In genomic region chr14:90518075-90518940, GRCh38 we compare ENCODE assay signal across 14 cellular contexts.
DNase-seq lines count a peak whose midpoint lies in the region; ATAC-seq and TF ChIP-seq lines count a peak whose summit lies in the region.
"Had no signal": no experiment of that assay in that cellular context is flagged by ENCODE, and none has a peak within 500 bp of the region (broad histone marks: within the 10 kb centered on the region; RNA-seq: fewer than 3 reads in every experiment).

No MANE protein-coding gene starts in this region.

- H3F3A ChIP-seq in SK-N-SH (replicated peaks; ENCODE audit: insufficient read depth), result no peaks in the 10 kb centered on the region
- H3F3A ChIP-seq in PC-3 (ENCODE audit: low read length, unreplicated experiment), result no peaks in the 10 kb centered on the region

- intact Hi-C loops in PC-3 (cut with micrococcal nuclease), result no loop called here

- no peak overlapping the region for H3K4ac ChIP-seq in neuronal stem cell (ENCODE audit: low read length)

- DNase-seq in NCI-H510A treated with DMSO at 0.1 percent for 48 hours (lab: John Stamatoyannopoulos, UW), result peak; percentile 52
- DNase-seq in neuronal stem cell (ENCODE audit: low spot score), result no peak
- no peak for DNase-seq in SIG-M5 treated with dmso at 0.1 percent for 504 hours (lab: John Stamatoyannopoulos, UW; ENCODE audit: unreplicated experiment)
- no peak for DNase-seq in SK-N-SH
- DNase-seq in PC-3, result no peak
- DNase-seq in DMS79 (lab: John Stamatoyannopoulos, UW), result no peak
- DNase-seq: naive B cell, NCI-H226 had no signal

- TF ChIP-seq CTCF in SK-N-SH (IDR thresholded peaks at IDR 0.05) (no peak), PC-3 (conservative IDR thresholded peaks at IDR 0.05; ENCODE audit: low read depth, low read length) (no peak)

- 61 to 62% methylated on average over 25 of the region's 25 CpGs for WGBS in esophagus, 2 donors
- WGBS in neuronal stem cell (ENCODE audit: extremely low coverage in 2 of 2, insufficient read length in 2 of 2, insufficient replicate concordance in 1 of 2), 2 donors, result no CpG with 5 or more reads among the region's 25 CpGs
- 86% methylated on average over 15 of the region's 25 CpGs for WGBS in SK-N-SH (ENCODE audit: low lambda C conversion rate)

- no peak overlapping the region for H3K14ac ChIP-seq in neuronal stem cell (ENCODE audit: low read length)

- peak overlapping the region; percentile 33 for H2BK12ac ChIP-seq in neuronal stem cell (ENCODE audit: low read length)

- CTCF ChIA-PET in SK-N-SH (lab: Yijun Ruan, JAX), result interaction anchor here (0.7 to 2.4 kb wide), 7 partner anchors 26 to 178 kb away, joined by 3 to 14 read pairs (median 4); no protein-coding TSS in a partner anchor
- CTCF ChIA-PET in PC-3 (lab: Charles Lee), result interaction anchor here (0.6 kb wide), 1 partner anchor 119 kb away, joined by 4 read pairs; no protein-coding TSS in a partner anchor

- no peak for TF ChIP-seq RAD21 in SK-N-SH (IDR thresholded peaks at IDR 0.05; ENCODE audit: low read length)

- H3K79me2 ChIP-seq in SK-N-SH (ENCODE audit: insufficient read depth) (no peaks in the 10 kb centered on the region), PC-3 (ENCODE audit: low read length) (no peaks in the 10 kb centered on the region)

- H3K4me2 ChIP-seq in BLaER1 (no peak overlapping the region), neuronal stem cell (ENCODE audit: insufficient read depth, low read length, poor library complexity, severe bottlenecking) (no peak overlapping the region), SK-N-SH (no peak overlapping the region), PC-3 (ENCODE audit: low read length) (no peak overlapping the region)
- H3K4me2 ChIP-seq: KMS-11 had no signal

- ATAC-seq in PC-3, result no peak

- POLR2A ChIA-PET in SK-N-SH (lab: Yijun Ruan, JAX), result interaction anchor here (0.9 to 1.6 kb wide), 2 partner anchors 23 to 121 kb away, joined by 3 to 4 read pairs; no protein-coding TSS in a partner anchor
- POLR2A ChIA-PET in PC-3 (lab: Charles Lee; ENCODE audit: unreplicated experiment), result no interaction called here

- peak overlapping the region; percentile 1 for H2BK120ac ChIP-seq in neuronal stem cell (ENCODE audit: low read depth, low read length)

- H4K20me1 ChIP-seq in BLaER1 (no peaks in the 10 kb centered on the region), SK-N-SH (ENCODE audit: insufficient read depth) (no peaks in the 10 kb centered on the region), PC-3 (ENCODE audit: low read length) (no peaks in the 10 kb centered on the region)

- H4K91ac ChIP-seq in neuronal stem cell (ENCODE audit: low read depth, low read length, poor library complexity), result peak overlapping the region; percentile 0

- TF ChIP-seq EP300 in SK-N-SH (IDR thresholded peaks at IDR 0.05; ENCODE audit: borderline replicate concordance in 1 of 2, low read depth in 1 of 2, low read length in 1 of 2), result no peak

- H2BK5ac ChIP-seq in neuronal stem cell (ENCODE audit: low read length), result peak overlapping the region; percentile 4

- H3K79me1 ChIP-seq in neuronal stem cell (ENCODE audit: low read depth, low read length), result no peaks in the 10 kb centered on the region

- no peaks in the 10 kb centered on the region for H3K27me3 ChIP-seq in BLaER1
- no peaks in the 10 kb centered on the region for H3K27me3 ChIP-seq in esophagus (ENCODE audit: control insufficient read depth in 1 of 2, insufficient read depth in 2 of 2, low read length in 2 of 2)
- H3K27me3 ChIP-seq in neuronal stem cell (ENCODE audit: control insufficient read depth in 3 of 3, insufficient read depth in 3 of 3, low read depth in 1 of 3, low read length in 3 of 3), result no peaks in the 10 kb centered on the region
- no peaks in the 10 kb centered on the region for H3K27me3 ChIP-seq in SK-N-SH (ENCODE audit: insufficient read depth)
- no peaks in the 10 kb centered on the region for H3K27me3 ChIP-seq in PC-3 (ENCODE audit: low read length)
- H3K27me3 ChIP-seq: left lung had no signal

- H3K36me3 ChIP-seq in BLaER1 (no peaks in the 10 kb centered on the region), esophagus (ENCODE audit: control insufficient read depth in 2 of 2, insufficient read depth in 2 of 2, low read length in 1 of 2) (no peaks in the 10 kb centered on the region), neuronal stem cell (replicated peaks in 1 of 2; ENCODE audit: control insufficient read depth in 2 of 2, insufficient read depth in 2 of 2, low read length in 2 of 2) (no peaks in the 10 kb centered on the region), SK-N-SH (replicated peaks in 1 of 2; ENCODE audit: control insufficient read depth in 1 of 2, insufficient read depth in 2 of 2, low read length in 1 of 2) (no peaks in the 10 kb centered on the region), PC-3 (ENCODE audit: low read depth, low read length) (no peaks in the 10 kb centered on the region)
- H3K36me3 ChIP-seq: left lung had no signal

- peak overlapping the region; percentile 33 for H2AK5ac ChIP-seq in neuronal stem cell (ENCODE audit: low read depth, low read length)

- no peak overlapping the region for H3K9ac ChIP-seq in BLaER1
- H3K9ac ChIP-seq in neuronal stem cell (ENCODE audit: low read depth, low read length, poor library complexity), result no peak overlapping the region
- H3K9ac ChIP-seq in SK-N-SH, result no peak overlapping the region
- no peak overlapping the region for H3K9ac ChIP-seq in PC-3 (ENCODE audit: low read length)
- H3K9ac ChIP-seq: KMS-11 had no signal

- H3K4me1 ChIP-seq in BLaER1 (peaks cover 59% of the 10 kb centered on the region), esophagus (ENCODE audit: control insufficient read depth in 2 of 2, insufficient read depth in 2 of 2, low read length in 1 of 2) (peaks cover 24 to 62% of the 10 kb centered on the region in 2 donors), neuronal stem cell (ENCODE audit: control insufficient read depth in 2 of 2, insufficient read depth in 1 of 2, low read depth in 1 of 2, low read length in 2 of 2) (peaks cover 24 to 25% of the 10 kb centered on the region in 2 donors), SK-N-SH (ENCODE audit: control insufficient read depth in 1 of 2, insufficient read depth in 2 of 2, low read depth in 1 of 2, low read length in 1 of 2) (peaks cover 16 to 38% of the 10 kb centered on the region in 2 experiments; a peak in 3 of 4 replicates), PC-3 (ENCODE audit: insufficient read depth, low read length) (peaks cover 19% of the 10 kb centered on the region)

- peak overlapping the region; percentile 21 for H2AFZ ChIP-seq in neuronal stem cell (ENCODE audit: low read length)
- H2AFZ ChIP-seq in SK-N-SH (ENCODE audit: low read depth), result no peak overlapping the region
- H2AFZ ChIP-seq in PC-3 (ENCODE audit: low read length), result no peak overlapping the region

- H2BK15ac ChIP-seq in neuronal stem cell (ENCODE audit: low read length), result no peak overlapping the region

- H3K27ac ChIP-seq in BLaER1 (0 out of 2 replicates have a peak overlapping the region, but pooled peaks have one; percentile 25), esophagus (ENCODE audit: low read depth in 2 of 2, low read length in 1 of 2) (peak overlapping the region; percentile 12 to 74), neuronal stem cell (replicated peaks; ENCODE audit: low read length) (no peak overlapping the region), SK-N-SH (ENCODE audit: low read depth in 2 of 2, low read length in 1 of 2) (no peak overlapping the region; a peak in 1 of 4 replicates), PC-3 (ENCODE audit: low read length) (no peak overlapping the region)
- H3K27ac ChIP-seq: KMS-11, left lung, SK-N-MC had no signal

- no TSS peak for BruUV-seq in PC-3 (replicated peaks; lab: Mats Ljungman, UMichigan)

- no peak overlapping the region for H3K4me3 ChIP-seq in BLaER1
- no peak overlapping the region for H3K4me3 ChIP-seq in esophagus (ENCODE audit: low read depth in 1 of 2, low read length in 2 of 2)
- peak overlapping the region in 1 of 2 donors; percentile 14 for H3K4me3 ChIP-seq in neuronal stem cell (ENCODE audit: low read length in 2 of 2)
- H3K4me3 ChIP-seq in SK-N-SH (ENCODE audit: low read depth in 2 of 2, low read length in 1 of 2), result no peak overlapping the region
- no peak overlapping the region for H3K4me3 ChIP-seq in PC-3 (ENCODE audit: low read length)
- H3K4me3 ChIP-seq: GM12878, left lung, SK-N-MC had no signal

- peak overlapping the region; percentile 8 for H3K18ac ChIP-seq in neuronal stem cell (ENCODE audit: low read length)

- H3K23ac ChIP-seq in neuronal stem cell (ENCODE audit: low read depth, low read length, poor library complexity), result no peak overlapping the region

- no peak overlapping the region for H4K8ac ChIP-seq in neuronal stem cell (ENCODE audit: low read depth, low read length)

- H3K9me2 ChIP-seq in SK-N-SH (no peaks in the 10 kb centered on the region), PC-3 (replicated peaks; ENCODE audit: low read length) (no peaks in the 10 kb centered on the region)

- H3K9me3 ChIP-seq in BLaER1 (0 out of 2 replicates have a peak, but pooled peaks cover 6% of the 10 kb centered on the region), esophagus (ENCODE audit: control insufficient read depth in 2 of 2, insufficient read depth in 1 of 2, low read depth in 1 of 2, low read length in 1 of 2) (no peaks in the 10 kb centered on the region), neuronal stem cell (replicated peaks in 1 of 2; ENCODE audit: control insufficient read depth in 2 of 2, insufficient read depth in 1 of 2, low read depth in 1 of 2, low read length in 2 of 2) (peaks cover 6% of the 10 kb centered on the region in 2 donors), SK-N-SH (no peaks in the 10 kb centered on the region), PC-3 (ENCODE audit: low read length) (no peaks in the 10 kb centered on the region)
- H3K9me3 ChIP-seq: left lung had no signal

TF ChIP-seq in SK-N-SH, 30 proteins besides CTCF, POLR2A, EP300 and RAD21 (continues in another document):
- TF ChIP-seq USF2 (IDR thresholded peaks at IDR 0.05; ENCODE audit: borderline replicate concordance, low read depth, low read length), result no peak

Comparison
In these comparisons a context has a peak if more than half of its experiments do, and no peak if none do; other contexts are left out.
1. H3K27ac ChIP-seq: peak in BLaER1 (single experiment) and esophagus (2 of 2); none in neuronal stem cell (single experiment), SK-N-SH (0 of 2) and PC-3 (single experiment).